26 cellular contexts compared by ENCODE assay signal in genomic region chr10:472241-472910, GRCh38.
A peak's percentile ranks its signal among the peaks of the same experiment; 100 is the strongest.
DNase-seq lines count a peak whose midpoint lies in the region; ATAC-seq and TF ChIP-seq lines count a peak whose summit lies in the region.
"Had no signal": no experiment of that assay in that cellular context is flagged by ENCODE, and none has a peak within 500 bp of the region (broad histone marks: within the 10 kb centered on the region; RNA-seq: fewer than 3 reads in every experiment).

No MANE protein-coding gene starts in this region.

- no peak for TF ChIP-seq RAD21 in IMR-90 (IDR thresholded peaks at IDR 0.05; ENCODE audit: low read length)

- H3K14ac ChIP-seq in IMR-90 (replicated peaks; ENCODE audit: low read depth, low read length) (no peak overlapping the region), neuronal stem cell (ENCODE audit: low read length) (no peak overlapping the region)

- H2BK5ac ChIP-seq in IMR-90 (ENCODE audit: low read depth, low read length, poor library complexity, severe bottlenecking) (no peak overlapping the region), neuronal stem cell (ENCODE audit: low read length) (no peak overlapping the region)

- WGBS in IMR-90 (ENCODE audit: extremely low coverage in 2 of 2, insufficient read length in 1 of 2), 2 experiments: 94% methylated on average over 11 of the region's 31 CpGs; no CpG with 5 or more reads in 1 of the 2 experiments
- no CpG with 5 or more reads among the region's 31 CpGs for WGBS in neuronal stem cell (ENCODE audit: extremely low coverage in 2 of 2, insufficient read length in 2 of 2, insufficient replicate concordance in 1 of 2), 2 donors

- no peak overlapping the region for H3K18ac ChIP-seq in IMR-90 (ENCODE audit: low read depth, low read length)
- H3K18ac ChIP-seq in neuronal stem cell (ENCODE audit: low read length): no peak overlapping the region

- H4K5ac ChIP-seq in IMR-90 (ENCODE audit: low read depth, low read length): no peak overlapping the region

- DNase-seq in H7 (peak; percentile 65), IMR-90 (no peak), iPS-NIHi7 (ENCODE audit: extremely low spot score) (peak; percentile 40), neuronal stem cell (ENCODE audit: low spot score) (no peak), NOMO-1 treated with dmso at 0.1 percent for 144 hours (lab: John Stamatoyannopoulos, UW; ENCODE audit: unreplicated experiment) (no peak), activated gamma-delta T cell (lab: John Stamatoyannopoulos, UW) (no peak), NCI-H82 treated with DMSO at 0.1 percent for 48 hours (lab: John Stamatoyannopoulos, UW; ENCODE audit: unreplicated experiment) (no peak)
- DNase-seq in activated CD4-positive, alpha-beta T cell treated with anti-CD3 and anti-CD28 coated beads, Interleukin-2, amount 50 U/mL, for 48 hours: no peak
- DNase-seq: Caco-2, GF-D8, Kasumi-1, NCI-H1092 treated with DMSO at 0.1 percent for 48 hours, NCI-H1436, NCI-H187, NCI-H2081 treated with DMSO at 0.1 percent for 48 hours, NCI-H2171, NCI-H226, NCI-H510A, NCI-H748 treated with DMSO at 0.1 percent for 48 hours, PC-9, Right ventricle myocardium superior, RPMI8226 had no signal

- no peak overlapping the region for H2BK120ac ChIP-seq in IMR-90 (ENCODE audit: low read depth, low read length)
- no peak overlapping the region for H2BK120ac ChIP-seq in neuronal stem cell (ENCODE audit: low read depth, low read length)

- H4K20me1 ChIP-seq in IMR-90 (ENCODE audit: insufficient read depth, low read length): no peaks in the 10 kb centered on the region; the same call in 1 of the 2 replicates

- BruUV-seq in IMR-90 (replicated peaks; lab: Mats Ljungman, UMichigan): no TSS peak

- dilution Hi-C loops in IMR-90 (cut with HindIII; ENCODE audit: low sequenced_read_pairs, unreplicated experiment): no loop called here

- no peak for TF ChIP-seq POLR2A in IMR-90 (IDR thresholded peaks at IDR 0.05; ENCODE audit: low read depth, low read length)

- H3K27ac ChIP-seq in IMR-90 (ENCODE audit: insufficient read depth, low read length) (no peak overlapping the region), neuronal stem cell (replicated peaks; ENCODE audit: low read length) (no peak overlapping the region)
- H3K27ac ChIP-seq: A549, C4-2B, PC-9, SJSA1 had no signal

- H3K23ac ChIP-seq in IMR-90 (ENCODE audit: low read depth, low read length) (no peak overlapping the region), neuronal stem cell (ENCODE audit: low read depth, low read length, poor library complexity) (peak overlapping the region; percentile 62)

- no peak overlapping the region for H3K9ac ChIP-seq in IMR-90 (ENCODE audit: low read depth, low read length)
- no peak overlapping the region for H3K9ac ChIP-seq in neuronal stem cell (ENCODE audit: low read depth, low read length, poor library complexity)

- H2BK15ac ChIP-seq in IMR-90 (ENCODE audit: low read depth, low read length) (no peak overlapping the region), neuronal stem cell (ENCODE audit: low read length) (no peak overlapping the region)

- H2AK9ac ChIP-seq in IMR-90 (replicated peaks; ENCODE audit: low read depth, low read length, poor library complexity): no peak overlapping the region

- H4K8ac ChIP-seq in IMR-90 (ENCODE audit: low read depth in 2 of 2, low read length in 2 of 2): no peak overlapping the region
- H4K8ac ChIP-seq in neuronal stem cell (ENCODE audit: low read depth, low read length): no peak overlapping the region

- CTCF ChIA-PET in IMR-90 (lab: Yijun Ruan, JAX): no interaction called here

- H3K27me3 ChIP-seq in H7 (ENCODE audit: control insufficient read depth, insufficient read depth, low read length): no peaks in the 10 kb centered on the region
- no peaks in the 10 kb centered on the region for H3K27me3 ChIP-seq in IMR-90 (ENCODE audit: control insufficient read depth, insufficient read depth, low read length)
- H3K27me3 ChIP-seq in neuronal stem cell (ENCODE audit: control insufficient read depth in 3 of 3, insufficient read depth in 3 of 3, low read depth in 1 of 3, low read length in 3 of 3): no peaks in the 10 kb centered on the region
- H3K27me3 ChIP-seq: SJSA1 had no signal

- H3K4ac ChIP-seq in IMR-90 (ENCODE audit: low read depth, low read length) (no peak overlapping the region), neuronal stem cell (ENCODE audit: low read length) (no peak overlapping the region)

- POLR2A ChIA-PET in IMR-90 (lab: Charles Lee; ENCODE audit: unreplicated experiment): no interaction called here

- no peak overlapping the region for H3K4me2 ChIP-seq in IMR-90 (ENCODE audit: low read depth, low read length)
- no peak overlapping the region for H3K4me2 ChIP-seq in neuronal stem cell (ENCODE audit: insufficient read depth, low read length, poor library complexity, severe bottlenecking)
- H3K4me2 ChIP-seq: A549, PC-9 had no signal

- H3K79me1 ChIP-seq in IMR-90 (ENCODE audit: low read depth in 1 of 2, low read length in 2 of 2) (peaks cover 18 to 69% of the 10 kb centered on the region in 2 experiments), neuronal stem cell (ENCODE audit: low read depth, low read length) (peaks cover 5% of the 10 kb centered on the region)

- no peak overlapping the region for H3K4me3 ChIP-seq in H7 (ENCODE audit: insufficient read depth, low read depth, low read length)
- no peak overlapping the region for H3K4me3 ChIP-seq in IMR-90 (ENCODE audit: insufficient read depth, low read depth, low read length)
- H3K4me3 ChIP-seq in neuronal stem cell (ENCODE audit: low read length in 2 of 2): peak overlapping the region in 1 of 2 donors; percentile 65
- H3K4me3 ChIP-seq: A549, PC-9, SJSA1 had no signal

- H3K9me3 ChIP-seq in IMR-90 (ENCODE audit: control insufficient read depth, insufficient read depth, low read length): no peaks in the 10 kb centered on the region
- H3K9me3 ChIP-seq in neuronal stem cell (replicated peaks in 1 of 2; ENCODE audit: control insufficient read depth in 2 of 2, insufficient read depth in 1 of 2, low read depth in 1 of 2, low read length in 2 of 2): peaks cover 2% of the 10 kb centered on the region in 2 donors
- H3K9me3 ChIP-seq: A549, Caco-2, SJSA1 had no signal

- H4K91ac ChIP-seq in IMR-90 (ENCODE audit: insufficient read depth, low read depth, low read length) (no peak overlapping the region), neuronal stem cell (ENCODE audit: low read depth, low read length, poor library complexity) (no peak overlapping the region)

- no peak overlapping the region for H2BK20ac ChIP-seq in IMR-90 (ENCODE audit: low read depth, low read length)

- H3K36me3 ChIP-seq in H7 (replicated peaks; ENCODE audit: control insufficient read depth, insufficient read depth, low read length): no peaks in the 10 kb centered on the region
- H3K36me3 ChIP-seq in IMR-90 (ENCODE audit: control insufficient read depth, insufficient read depth, low read length): peaks cover 42% of the 10 kb centered on the region
- H3K36me3 ChIP-seq in neuronal stem cell (replicated peaks in 1 of 2; ENCODE audit: control insufficient read depth in 2 of 2, insufficient read depth in 2 of 2, low read length in 2 of 2): peaks cover 31 to 79% of the 10 kb centered on the region in 2 donors

- H3K4me1 ChIP-seq in IMR-90 (ENCODE audit: control insufficient read depth, insufficient read depth, low read length) (no peaks in the 10 kb centered on the region), neuronal stem cell (ENCODE audit: control insufficient read depth in 2 of 2, insufficient read depth in 1 of 2, low read depth in 1 of 2, low read length in 2 of 2) (no peaks in the 10 kb centered on the region)
- H3K4me1 ChIP-seq: A549, Caco-2, SJSA1 had no signal

- H2AK5ac ChIP-seq in IMR-90 (ENCODE audit: low read depth, low read length): no peak overlapping the region
- no peak overlapping the region for H2AK5ac ChIP-seq in neuronal stem cell (ENCODE audit: low read depth, low read length)

- intact Hi-C loops in IMR-90 (cut with micrococcal nuclease): no loop called here

- no peak for TF ChIP-seq CTCF in IMR-90 (conservative IDR thresholded peaks at IDR 0.05; ENCODE audit: low read depth, low read length)

- in situ Hi-C loops in IMR-90 (cut with MboI; ENCODE audit: low sequenced_read_pairs): no loop called here

- no peak overlapping the region for H2BK12ac ChIP-seq in neuronal stem cell (ENCODE audit: low read length)

- H3K9me1 ChIP-seq in IMR-90 (ENCODE audit: insufficient read depth, low read length): peaks cover 25% of the 10 kb centered on the region

- H2AFZ ChIP-seq in IMR-90 (replicated peaks; ENCODE audit: low read length, poor library complexity): peak overlapping the region; percentile 33
- H2AFZ ChIP-seq in neuronal stem cell (ENCODE audit: low read length): no peak overlapping the region
- H2AFZ ChIP-seq: PC-9 had no signal

- no peak for ATAC-seq in IMR-90 (ENCODE audit: low read depth)
- ATAC-seq: A549; CD8-positive, alpha-beta T cell had no signal

- H3K56ac ChIP-seq in IMR-90 (ENCODE audit: extremely low read depth, insufficient read depth, low read length): no peak overlapping the region

TF ChIP-seq in IMR-90, 13 proteins besides CTCF, POLR2A, EP300 and RAD21 (continues in another document):
- TF ChIP-seq MAZ (IDR thresholded peaks at IDR 0.05; ENCODE audit: borderline replicate concordance, low read depth, low read length) (no peak), FOS (IDR thresholded peaks at IDR 0.05; ENCODE audit: low read depth, low read length) (no peak), RCOR1 (IDR thresholded peaks at IDR 0.05; ENCODE audit: insufficient replicate concordance, low read length) (no peak), SMC3 (IDR thresholded peaks at IDR 0.05; ENCODE audit: low read depth, low read length) (no peak), RFX5 (IDR thresholded peaks at IDR 0.05; ENCODE audit: low read depth, low read length) (no peak), CHD1 (IDR thresholded peaks at IDR 0.05; ENCODE audit: low read depth, low read length) (no peak), USF2 (IDR thresholded peaks at IDR 0.05; ENCODE audit: low read depth, low read length) (no peak), ELK1 (IDR thresholded peaks at IDR 0.05; ENCODE audit: borderline replicate concordance, low read depth, low read length) (no peak)

Comparison
In these comparisons a context has a peak if more than half of its experiments do, and no peak if none do; other contexts are left out.
1. DNase-seq: peak in H7 (single experiment) and iPS-NIHi7 (single experiment); none in IMR-90 (single experiment), neuronal stem cell (single experiment), NOMO-1 treated with dmso at 0.1 percent for 144 hours (single experiment), activated gamma-delta T cell (single experiment), NCI-H82 treated with DMSO at 0.1 percent for 48 hours (single experiment) and activated CD4-positive, alpha-beta T cell treated with anti-CD3 and anti-CD28 coated beads, Interleukin-2, amount 50 U/mL, for 48 hours (0 of 2).